Comparison of ENCODE assay signal across 8 cellular contexts in genomic region chr2:11155326-11156059, GRCh38. TPM values are rescaled to one million over a fixed set of nuclear protein-coding genes. Genes with fewer than 3 reads are reported as not detected.
DNase-seq lines count a peak whose midpoint lies in the region; ATAC-seq and TF ChIP-seq lines count a peak whose summit lies in the region.

SLC66A3 (plus strand) TSS chr2:11155467; CDS start chr2:11155547, 80 bp downstream.

- intact Hi-C loops in heart right ventricle (cut with DNase I), result loop anchor here in 2 of 10 donors (1.0 to 5.0 kb wide), 3 partner anchors 23 to 343 kb away; partner anchors contain the start of genes PDIA6 (in 1 of the 2) and ROCK2 (in 1 of the 2)

- DNase-seq in DMS53 (lab: John Stamatoyannopoulos, UW) (peak; percentile 95), NCI-H69 (lab: John Stamatoyannopoulos, UW) (peak; percentile 94), heart right ventricle (no peak)
- peak; percentile 87 for DNase-seq in activated naive CD4-positive, alpha-beta T cell treated with anti-CD3 and anti-CD28 coated beads, Interleukin-2, amount 10 ng/mL, durations not matched to agents 7 days and 5 days
- DNase-seq in central memory CD4-positive, alpha-beta T cell, result no peak

- peaks cover 27% of the 10 kb centered on the region for H3K4me1 Mint-ChIP-seq in activated naive CD4-positive, alpha-beta T cell treated with anti-CD3 and anti-CD28 coated beads, Interleukin-2, amount 10 ng/mL, durations not matched to agents 7 days and 5 days

- 2 to 3% methylated on average over 62 to 73 of the region's 79 CpGs for WGBS in heart right ventricle, 2 donors

- H3K27ac Mint-ChIP-seq in activated naive CD4-positive, alpha-beta T cell treated with anti-CD3 and anti-CD28 coated beads, Interleukin-2, amount 10 ng/mL, durations not matched to agents 7 days and 5 days, result peak within 1 kb of the TSS; percentile 92

- H3K27ac ChIP-seq in heart right ventricle (peak within 1 kb of the TSS; percentile 64 to 98 (median 94)), rectal smooth muscle tissue (ENCODE audit: low read depth, low read length) (peak within 1 kb of the TSS; percentile 79)

- CTCF ChIA-PET in activated naive CD4-positive, alpha-beta T cell treated with anti-CD3 and anti-CD28 coated beads, Interleukin-2, amount 10 ng/mL, durations not matched to agents 7 days and 5 days (lab: Charles Lee), result interaction anchor here (0.7 to 1.6 kb wide), 3 partner anchors 23 to 427 kb away, joined by 3 to 10 read pairs (median 3); a partner anchor contains a TSS

- H3K4me3 ChIP-seq in heart right ventricle (peak within 1 kb of the TSS; percentile 66 to 99 (median 84)), rectal smooth muscle tissue (ENCODE audit: low read length) (peak within 1 kb of the TSS; percentile 85)

- H3K9me3 ChIP-seq in heart right ventricle, result no peaks in the 10 kb centered on the region

- H3K36me3 Mint-ChIP-seq in activated naive CD4-positive, alpha-beta T cell treated with anti-CD3 and anti-CD28 coated beads, Interleukin-2, amount 10 ng/mL, durations not matched to agents 7 days and 5 days, result peaks cover 1% of the 10 kb centered on the region

- peak in 2 of 9 donors; percentile 23 to 30 for TF ChIP-seq CTCF in heart right ventricle (IDR thresholded peaks at IDR 0.05)

- H3K9ac ChIP-seq in rectal smooth muscle tissue (ENCODE audit: low read length), result peak within 1 kb of the TSS; percentile 73

- H3K9me3 Mint-ChIP-seq in activated naive CD4-positive, alpha-beta T cell treated with anti-CD3 and anti-CD28 coated beads, Interleukin-2, amount 10 ng/mL, durations not matched to agents 7 days and 5 days, result no peaks in the 10 kb centered on the region

- peak within 1 kb of the TSS; percentile 78 for H3K4me3 Mint-ChIP-seq in activated naive CD4-positive, alpha-beta T cell treated with anti-CD3 and anti-CD28 coated beads, Interleukin-2, amount 10 ng/mL, durations not matched to agents 7 days and 5 days

- peak; percentile 82 for ATAC-seq in GM19455 (IDR thresholded peaks at IDR 0.05; ENCODE audit: unreplicated experiment)
- ATAC-seq in HG03521 (IDR thresholded peaks at IDR 0.05; ENCODE audit: unreplicated experiment), result peak; percentile 80
- peak in 7 of 8 donors; percentile 80 to 91 (median 87) for ATAC-seq in heart right ventricle

- H3K27me3 ChIP-seq in heart right ventricle (no peaks in the 10 kb centered on the region), rectal smooth muscle tissue (ENCODE audit: control insufficient read depth, insufficient read depth, low read length) (no peaks in the 10 kb centered on the region)

- H3K4me1 ChIP-seq in heart right ventricle, result peaks cover 0 to 27% (median 19%) of the 10 kb centered on the region in 9 donors
- peaks cover 6% of the 10 kb centered on the region for H3K4me1 ChIP-seq in rectal smooth muscle tissue (ENCODE audit: control insufficient read depth, insufficient read depth, low read length)

- H3K36me3 ChIP-seq in heart right ventricle (peaks cover 0 to 6% (median 0%) of the 10 kb centered on the region in 9 donors), rectal smooth muscle tissue (ENCODE audit: control insufficient read depth, insufficient read depth, low read length) (no peaks in the 10 kb centered on the region)

- peaks cover 29% of the 10 kb centered on the region for H3K27me3 Mint-ChIP-seq in activated naive CD4-positive, alpha-beta T cell treated with anti-CD3 and anti-CD28 coated beads, Interleukin-2, amount 10 ng/mL, durations not matched to agents 7 days and 5 days

RNA-seq across cellular contexts. Expression of gene SLC66A3, which starts in this region (rescaled TPM):
- total RNA-seq in heart right ventricle, result 10 to 100 TPM in 1 of 10 donors, 1 to 10 TPM in 9; 4.5 to 15.4 (median 6.5) TPM
- 1 to 10 TPM; 7.8 to 8.9 TPM for polyA plus RNA-seq in heart right ventricle

Comparison
In these comparisons a context has a peak if more than half of its experiments do, and no peak if none do; other contexts are left out.
1. DNase-seq: peak in DMS53 (single experiment), NCI-H69 (single experiment) and activated naive CD4-positive, alpha-beta T cell treated with anti-CD3 and anti-CD28 coated beads, Interleukin-2, amount 10 ng/mL, durations not matched to agents 7 days and 5 days (single experiment); none in heart right ventricle (0 of 2) and central memory CD4-positive, alpha-beta T cell (single experiment).
2. Peak in every context shown above with its lines, with median percentiles within 50 percentile points of each other: ATAC-seq.